In genomic region chr22:37735054-37735453, GRCh38 we compare ENCODE assay signal across 10 cellular contexts. TPM values are rescaled to one million over a fixed set of nuclear protein-coding genes. Genes with fewer than 3 reads are reported as not detected.
DNase-seq lines count a peak whose midpoint lies in the region; ATAC-seq and TF ChIP-seq lines count a peak whose summit lies in the region.
"Had no signal": no experiment of that assay in that cellular context is flagged by ENCODE, and none has a peak within 500 bp of the region (broad histone marks: within the 10 kb centered on the region; RNA-seq: fewer than 3 reads in every experiment).

No MANE protein-coding gene starts in this region.

- ATAC-seq in Right ventricle myocardium inferior (peak; percentile 33), right lobe of liver (peak; percentile 69 to 85 (median 80))

- TF ChIP-seq CTCF in right lobe of liver (IDR thresholded peaks at IDR 0.05): peak; percentile 58 to 63 (median 60)

- 40% methylated on average over 1 of the region's 10 CpGs for WGBS in right lobe of liver (ENCODE audit: insufficient coverage, low coverage, low lambda C conversion rate, missing lambda C conversion rate)

- H3K27me3 ChIP-seq in right lobe of liver: no peaks in the 10 kb centered on the region

- intact Hi-C loops in Right ventricle myocardium inferior (cut with DNase I) (no loop called here), cardiac septum (cut with DNase I) (no loop called here), right lobe of liver (cut with DNase I) (loop anchor here in 1 of 2 donors (10.0 kb wide), 1 partner anchor 50 kb away; the partner anchor contains the start of gene NOL12)

- H3K27ac ChIP-seq in right lobe of liver: no peak overlapping the region
- H3K27ac ChIP-seq: C4-2B had no signal

- no peak for DNase-seq in Right ventricle myocardium inferior (ENCODE audit: missing footprints)
- DNase-seq in cardiac septum (ENCODE audit: low spot score): no peak
- peak; percentile 72 for DNase-seq in dermis blood vessel endothelial cell
- peak; percentile 77 to 87 (median 84) for DNase-seq in right lobe of liver
- DNase-seq in NCI-H2081 treated with DMSO at 0.1 percent for 48 hours (lab: John Stamatoyannopoulos, UW): no peak
- DNase-seq in NCI-H345 treated with DMSO at 0.1 percent for 48 hours (lab: John Stamatoyannopoulos, UW; ENCODE audit: unreplicated experiment): no peak
- DNase-seq in NCI-H2171 treated with DMSO at 0.1 percent for 48 hours (lab: John Stamatoyannopoulos, UW): no peak
- no peak for DNase-seq in inferior parietal cortex (ENCODE audit: extremely low spot score)
- DNase-seq: NCI-H2029 had no signal

- no peaks in the 10 kb centered on the region for H3K9me3 ChIP-seq in right lobe of liver

- peaks cover 0 to 35% (median 10%) of the 10 kb centered on the region in 4 donors for H3K4me1 ChIP-seq in right lobe of liver

- TF ChIP-seq POLR2A in right lobe of liver (IDR thresholded peaks at IDR 0.05): no peak

- H3K4me3 ChIP-seq in right lobe of liver: no peak overlapping the region

- H3K36me3 ChIP-seq in right lobe of liver: no peaks in the 10 kb centered on the region

RNA-seq across cellular contexts. Expression of gene TRIOBP, which starts 38.2 kb away (rescaled TPM):
- total RNA-seq in Right ventricle myocardium inferior (90.1 TPM), cardiac septum (115 TPM), dermis blood vessel endothelial cell (165 and 227 TPM in 2 replicates), right lobe of liver (10 to 100 TPM; 11.7 to 22.8 (median 20.7) TPM)

RNA-seq across cellular contexts. Expression of gene NOL12, which starts 48.9 kb away (rescaled TPM):
- total RNA-seq in Right ventricle myocardium inferior: 14.1 TPM
- 15.2 TPM for total RNA-seq in cardiac septum
- total RNA-seq in dermis blood vessel endothelial cell: 22.9 and 23.1 TPM in 2 replicates
- 10 to 100 TPM in 2 of 6 experiments, 1 to 10 TPM in 4; 8.4 to 16.1 (median 9.4) TPM for total RNA-seq in right lobe of liver

RNA-seq across cellular contexts. Expression of gene LGALS1, which starts 59.6 kb away (rescaled TPM):
- total RNA-seq in Right ventricle myocardium inferior (1,345 TPM), cardiac septum (1,015 TPM), dermis blood vessel endothelial cell (2,321 and 4,948 TPM in 2 replicates), right lobe of liver (100 to 1,000 TPM in 4 of 6 experiments, 10 to 100 TPM in 2; 34.7 to 267 (median 141) TPM)

Comparison
In these comparisons a context has a peak if more than half of its experiments do, and no peak if none do; other contexts are left out.
1. DNase-seq: peak in dermis blood vessel endothelial cell (single experiment) and right lobe of liver (3 of 3); none in Right ventricle myocardium inferior (single experiment), cardiac septum (single experiment), NCI-H2081 treated with DMSO at 0.1 percent for 48 hours (single experiment), NCI-H345 treated with DMSO at 0.1 percent for 48 hours (single experiment), NCI-H2171 treated with DMSO at 0.1 percent for 48 hours (single experiment) and inferior parietal cortex (single experiment).